In the genomic region with DNA sequence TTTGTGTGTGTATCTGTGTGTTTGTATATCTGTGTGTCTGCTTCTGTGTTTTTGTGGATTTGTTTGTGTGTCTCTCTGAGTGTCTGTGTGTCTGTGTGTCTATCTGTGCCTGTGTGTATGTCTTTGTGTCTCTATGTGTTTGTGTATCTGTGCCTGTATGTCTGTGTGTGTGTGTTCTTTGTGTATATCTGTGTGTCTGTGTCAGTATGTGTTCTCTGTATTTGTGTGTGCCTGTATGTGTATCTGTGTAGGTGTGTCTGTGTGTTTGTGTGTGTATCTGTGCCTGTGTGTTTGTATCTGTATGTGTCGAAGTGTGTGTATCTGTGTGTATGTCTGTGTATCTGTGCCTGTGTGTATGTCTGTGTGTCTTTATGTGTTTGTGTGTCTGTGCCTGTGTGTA, we compare ENCODE assay signal across 26 cellular contexts.
DNase-seq lines count a peak whose midpoint lies in the region; ATAC-seq, FAIRE-seq and TF ChIP-seq lines count a peak whose summit lies in the region.
"Had no signal": no experiment of that assay in that cellular context is flagged by ENCODE, and none has a peak within 500 bp of the region (broad histone marks: within the 10 kb centered on the region; RNA-seq: fewer than 3 reads in every experiment).

No MANE protein-coding gene starts in this region.

- no peak overlapping the region for H3K23ac ChIP-seq in H1 (ENCODE audit: insufficient read length)

- H3K14ac ChIP-seq in H1 (ENCODE audit: insufficient read length): no peak overlapping the region

- H3K79me2 ChIP-seq in HCT116 (ENCODE audit: insufficient read depth, low read length) (no peaks in the 10 kb centered on the region), GM12878 (ENCODE audit: control insufficient read depth, insufficient read depth, low read length) (no peaks in the 10 kb centered on the region), H1 (ENCODE audit: control insufficient read depth in 1 of 2, insufficient read depth in 2 of 2, low read length in 2 of 2) (peaks cover 0 to 4% of the 10 kb centered on the region in 2 experiments; a peak in 1 of 4 replicates)

- no peaks in the 10 kb centered on the region for H3K36me3 ChIP-seq in HCT116 (ENCODE audit: control insufficient read depth in 1 of 2, insufficient read depth in 2 of 2, low read length in 2 of 2)
- no peaks in the 10 kb centered on the region for H3K36me3 ChIP-seq in HEK293 (ENCODE audit: control insufficient read depth in 2 of 2, insufficient read depth in 1 of 2, low read length in 2 of 2)
- H3K36me3 ChIP-seq in GM12878 (ENCODE audit: control insufficient read depth in 2 of 2, insufficient read depth in 2 of 2, low read length in 1 of 2): no peaks in the 10 kb centered on the region
- no peaks in the 10 kb centered on the region for H3K36me3 ChIP-seq in H1 (ENCODE audit: control insufficient read depth in 2 of 4, insufficient read depth in 4 of 4, low read length in 3 of 4)
- H3K36me3 ChIP-seq: BE2C, BLaER1 had no signal

- intact Hi-C loops in HCT116 (cut with micrococcal nuclease) (no loop called here), GM12878 (cut with micrococcal nuclease; ENCODE audit: unreplicated experiment) (no loop called here)

- no peak overlapping the region for H3K27ac ChIP-seq in HCT116 (ENCODE audit: low read depth, low read length)
- no peak overlapping the region for H3K27ac ChIP-seq in HEK293 (ENCODE audit: extremely low read depth, low read depth, low read length)
- no peak overlapping the region for H3K27ac ChIP-seq in GM12878 (ENCODE audit: control insufficient read depth, insufficient read depth)
- H3K27ac ChIP-seq in H1 (ENCODE audit: low read depth, low read length): no peak overlapping the region
- H3K27ac ChIP-seq: BLaER1 had no signal

- H2BK12ac ChIP-seq in H1 (ENCODE audit: low read depth, low read length): no peak overlapping the region

- no peak for ATAC-seq in HCT116
- ATAC-seq in GM12878: no peak

- peak overlapping the region; percentile 72 for H3K56ac ChIP-seq in H1 (replicated peaks; ENCODE audit: insufficient read length, low read depth, low read length)

- H3K79me1 ChIP-seq in H1 (ENCODE audit: low read depth, low read length): no peaks in the 10 kb centered on the region

- no peak overlapping the region for H2AK5ac ChIP-seq in H1 (ENCODE audit: low read depth, low read length)

- no peak for DNase-seq in HCT116 (ENCODE audit: low read depth, low spot score)
- DNase-seq in GM12878 (ENCODE audit: low read depth, low spot score): no peak
- DNase-seq in H1 (ENCODE audit: low read depth in 1 of 2, low spot score in 2 of 2): no peak
- DNase-seq in SIG-M5 (lab: John Stamatoyannopoulos, UW): no peak
- DNase-seq in stimulated activated CD4-positive, alpha-beta T cell treated with anti-CD3 and anti-CD28 coated beads, Interleukin-2, amount 100 ng/mL, for 24 hours: no peak
- DNase-seq in NCI-H1930 (lab: John Stamatoyannopoulos, UW): no peak
- no peak for DNase-seq in NAMALWA (ENCODE audit: low spot score)
- DNase-seq: 8988T; ACHN; BE2C; C1 segment of cervical spinal cord; CD4-positive, alpha-beta memory T cell; CD4-positive, CD25-positive, alpha-beta regulatory T cell; CD8-positive, alpha-beta memory T cell; COR-L47; DMS 273 treated with DMSO at 0.1 percent for 48 hours; DMS153; DMS53; DMS79; DND-41; EL; GDM1 had no signal

- H4K8ac ChIP-seq in H1 (ENCODE audit: extremely low read depth, insufficient read depth, low read length): no peak overlapping the region

- BruUV-seq in HCT116 (replicated peaks; lab: Mats Ljungman, UMichigan): no TSS peak
- BruUV-seq in GM12878 (replicated peaks; lab: Mats Ljungman, UMichigan): no TSS peak

- no peak overlapping the region for H4K5ac ChIP-seq in H1 (ENCODE audit: insufficient read length, low read depth, low read length)

- H3K4me1 ChIP-seq in HCT116 (ENCODE audit: control insufficient read depth in 1 of 2, insufficient read depth in 2 of 2, low read length in 2 of 2): no peaks in the 10 kb centered on the region
- H3K4me1 ChIP-seq in HEK293 (ENCODE audit: control insufficient read depth, insufficient read depth, low read length): no peaks in the 10 kb centered on the region
- no peaks in the 10 kb centered on the region for H3K4me1 ChIP-seq in GM12878 (ENCODE audit: control insufficient read depth, insufficient read depth, low read length)
- H3K4me1 ChIP-seq in H1 (replicated peaks in 1 of 4; ENCODE audit: control insufficient read depth in 3 of 4, insufficient read depth in 4 of 4, low read length in 3 of 4): no peaks in the 10 kb centered on the region
- H3K4me1 ChIP-seq: BE2C had no signal

- 27% methylated on average over 1 of the region's 1 CpG for WGBS in GM12878 (ENCODE audit: insufficient coverage, insufficient replicate concordance, low lambda C conversion rate, missing lambda C conversion rate)
- 83% methylated on average over 1 of the region's 1 CpG; no CpG with 5 or more reads in 1 of the 2 experiments for WGBS in H1 (ENCODE audit: extremely low coverage in 1 of 2, insufficient coverage in 1 of 2, insufficient read length in 1 of 2, insufficient replicate concordance in 2 of 2, low coverage in 1 of 2, low lambda C conversion rate in 2 of 2, missing lambda C conversion rate in 1 of 2), 2 experiments

- peaks cover 7 to 27% of the 10 kb centered on the region in 2 experiments; a peak in 3 of 4 replicates for H3K9me3 ChIP-seq in HCT116 (ENCODE audit: control insufficient read depth in 1 of 2, insufficient read depth in 1 of 2, low read depth in 1 of 2, low read length in 2 of 2)
- no peaks in the 10 kb centered on the region for H3K9me3 ChIP-seq in HEK293 (ENCODE audit: control insufficient read depth, insufficient read depth, low read depth, low read length)
- peaks cover 3% of the 10 kb centered on the region; the same call in 1 of the 3 replicates for H3K9me3 ChIP-seq in GM12878 (replicated peaks; ENCODE audit: control insufficient read depth, insufficient read depth, low read length)
- H3K9me3 ChIP-seq in H1 (ENCODE audit: insufficient read depth in 2 of 2, low read depth in 1 of 2, low read length in 1 of 2): peaks cover 15 to 18% of the 10 kb centered on the region in 2 experiments; a peak in 3 of 4 replicates
- H3K9me3 ChIP-seq: BE2C had no signal

- RAD21 ChIA-PET in HCT116 (lab: Charles Lee; ENCODE audit: low non-redundant PET in 1 of 2, low total read pairs in 2 of 2, uncharacterized antibody in 2 of 2, unreplicated experiment in 2 of 2) (no interaction called here), GM12878 (lab: Charles Lee; ENCODE audit: unreplicated experiment) (no interaction called here)

- in situ Hi-C loops in GM12878 (cut with MboI): no loop called here

- peaks cover 21% of the 10 kb centered on the region; the same call in 1 of the 2 replicates for H3K23me2 ChIP-seq in H1 (ENCODE audit: low read depth, low read length)

- H2BK20ac ChIP-seq in H1 (ENCODE audit: low read length): no peak overlapping the region

- H2BK5ac ChIP-seq in H1 (ENCODE audit: low read depth, low read length): no peak overlapping the region

- TF ChIP-seq EP300 in GM12878 (IDR thresholded peaks at IDR 0.05; ENCODE audit: borderline replicate concordance in 1 of 2, control insufficient read depth in 1 of 2, low read depth in 2 of 2, low read length in 2 of 2) (no peak), H1 (IDR thresholded peaks at IDR 0.05; ENCODE audit: borderline replicate concordance in 1 of 2, low read depth in 2 of 2, low read length in 2 of 2) (no peak)

- TF ChIP-seq CTCF in HCT116 (IDR thresholded peaks at IDR 0.05 in 2 of 3, conservative IDR thresholded peaks at IDR 0.05 in 1 of 3; ENCODE audit: borderline replicate concordance in 1 of 3, insufficient read depth in 1 of 3, low read depth in 2 of 3, low read length in 2 of 3): no peak
- TF ChIP-seq CTCF in HEK293 (tag by site-specific recombination; IDR thresholded peaks at IDR 0.05): no peak
- TF ChIP-seq CTCF in GM12878 (IDR thresholded peaks at IDR 0.05 in 2 of 3, conservative IDR thresholded peaks at IDR 0.05 in 1 of 3; ENCODE audit: control insufficient read depth in 2 of 3, extremely low read depth in 1 of 3, insufficient read depth in 1 of 3, low read depth in 3 of 3, low read length in 3 of 3): no peak
- no peak for TF ChIP-seq CTCF in H1 (IDR thresholded peaks at IDR 0.05; ENCODE audit: control extremely low read depth in 1 of 3, insufficient read depth in 1 of 3, low read depth in 1 of 3, low read length in 3 of 3)

- FAIRE-seq in GM12878 (lab: Jason Lieb, UNC): peak; percentile 23
- FAIRE-seq in H1 (lab: Jason Lieb, UNC): no peak
- FAIRE-seq: A204.1, GM12891 had no signal

- H3K27me3 ChIP-seq in HCT116 (ENCODE audit: insufficient read depth, low read length) (no peaks in the 10 kb centered on the region), GM12878 (replicated peaks in 1 of 2; ENCODE audit: control insufficient read depth in 2 of 2, insufficient read depth in 2 of 2, low read length in 1 of 2) (no peaks in the 10 kb centered on the region), H1 (replicated peaks in 1 of 4; ENCODE audit: control insufficient read depth in 3 of 4, extremely low read depth in 1 of 4, insufficient read depth in 3 of 4, low read length in 3 of 4) (no peaks in the 10 kb centered on the region)
- H3K27me3 ChIP-seq: BE2C, BLaER1 had no signal

- SMC1A ChIA-PET in GM12878 (lab: Charles Lee; ENCODE audit: uncharacterized antibody, unreplicated experiment): no interaction called here

- H3K9ac ChIP-seq in HCT116 (ENCODE audit: low read length) (no peak overlapping the region), GM12878 (ENCODE audit: control insufficient read depth, insufficient read depth, low read length) (no peak overlapping the region), H1 (replicated peaks in 1 of 4; ENCODE audit: extremely low read depth in 1 of 4, low read depth in 3 of 4, low read length in 3 of 4) (no peak overlapping the region)
- H3K9ac ChIP-seq: BLaER1 had no signal

- H3K4me3 ChIP-seq in HCT116 (replicated peaks in 1 of 2; ENCODE audit: low read depth in 1 of 2, low read length in 2 of 2) (no peak overlapping the region), HEK293 (ENCODE audit: low read depth, low read length) (no peak overlapping the region), GM12878 (no peak overlapping the region), H1 (ENCODE audit: extremely low read depth in 1 of 4, insufficient read depth in 2 of 4, low read depth in 3 of 4, low read length in 4 of 4) (no peak overlapping the region)
- H3K4me3 ChIP-seq: BLaER1 had no signal

- TF ChIP-seq RAD21 in HCT116 (IDR thresholded peaks at IDR 0.05; ENCODE audit: low read depth) (no peak), GM12878 (IDR thresholded peaks at IDR 0.05; ENCODE audit: insufficient read depth, low read depth, low read length) (no peak), H1 (IDR thresholded peaks at IDR 0.05 in 1 of 2, conservative IDR thresholded peaks at IDR 0.05 in 1 of 2; ENCODE audit: low read depth in 2 of 2, low read length in 2 of 2) (no peak)

- no peak overlapping the region for H2AFZ ChIP-seq in HCT116 (ENCODE audit: low read depth, low read length, poor library complexity, severe bottlenecking)
- no peak overlapping the region for H2AFZ ChIP-seq in GM12878 (ENCODE audit: control insufficient read depth, low read depth, low read length)
- no peak overlapping the region for H2AFZ ChIP-seq in H1 (ENCODE audit: low read length)

- no peak overlapping the region for H2BK15ac ChIP-seq in H1 (ENCODE audit: low read length)

- no peak overlapping the region for H3K4ac ChIP-seq in H1 (replicated peaks; ENCODE audit: insufficient read length, low read depth, low read length)

- H3K4me2 ChIP-seq in HCT116 (ENCODE audit: low read length): no peak overlapping the region
- H3K4me2 ChIP-seq in GM12878 (ENCODE audit: control insufficient read depth, insufficient read depth): no peak overlapping the region
- H3K4me2 ChIP-seq in H1 (ENCODE audit: insufficient read depth in 1 of 2, low read depth in 2 of 2, low read length in 2 of 2): no peak overlapping the region
- H3K4me2 ChIP-seq: BLaER1 had no signal

- CTCF ChIA-PET in HCT116 (lab: Charles Lee) (no interaction called here), HEK293 (lab: Yijun Ruan, JAX) (interaction anchor here (0.7 kb wide), 1 partner anchor 57 kb away, joined by 3 read pairs; no protein-coding TSS in a partner anchor), GM12878 (lab: Yijun Ruan, JAX) (no interaction called here), H1 (lab: Charles Lee; ENCODE audit: partially characterized antibody) (no interaction called here)

- H4K91ac ChIP-seq in H1 (replicated peaks; ENCODE audit: insufficient read length, low read length): no peak overlapping the region

- no peaks in the 10 kb centered on the region for H4K20me1 ChIP-seq in HCT116 (ENCODE audit: insufficient read depth)
- no peaks in the 10 kb centered on the region for H4K20me1 ChIP-seq in GM12878 (ENCODE audit: control insufficient read depth, insufficient read depth)
- H4K20me1 ChIP-seq in H1 (replicated peaks in 1 of 2; ENCODE audit: control insufficient read depth in 1 of 2, insufficient read depth in 2 of 2, low read length in 2 of 2): no peaks in the 10 kb centered on the region
- H4K20me1 ChIP-seq: BLaER1 had no signal

- TF ChIP-seq POLR2A in HCT116 (IDR thresholded peaks at IDR 0.05; ENCODE audit: borderline replicate concordance, extremely low read depth, insufficient read depth, insufficient read length): no peak
- TF ChIP-seq POLR2A in GM12878 (IDR thresholded peaks at IDR 0.05; ENCODE audit: low read depth, low read length): no peak
- TF ChIP-seq POLR2A in H1 (IDR thresholded peaks at IDR 0.05; ENCODE audit: control extremely low read depth in 1 of 2, low read depth in 2 of 2, low read length in 2 of 2): no peak

- no peak overlapping the region for H3K18ac ChIP-seq in H1 (ENCODE audit: extremely low read depth, low read length)

- no peak overlapping the region for H2BK120ac ChIP-seq in H1 (replicated peaks; ENCODE audit: low read depth, low read length)

- POLR2A ChIA-PET in HCT116 (lab: Charles Lee): no interaction called here
- POLR2A ChIA-PET in HEK293 (lab: Yijun Ruan, JAX): no interaction called here
- POLR2A ChIA-PET in GM12878 (lab: Charles Lee): no interaction called here
- POLR2A ChIA-PET in H1 (lab: Charles Lee; ENCODE audit: partially characterized antibody): no interaction called here

- H3K9me2 ChIP-seq in HCT116 (ENCODE audit: insufficient read depth): no peaks in the 10 kb centered on the region
